9 cellular contexts compared by ENCODE assay signal in genomic region chr9:118515947-118516346, GRCh38.
"Had no signal": no experiment of that assay in that cellular context is flagged by ENCODE, and none has a peak within 500 bp of the region (broad histone marks: within the 10 kb centered on the region; RNA-seq: fewer than 3 reads in every experiment).

No MANE protein-coding gene starts in this region.

- H3K36me3 ChIP-seq: HAP-1 had no signal

- H3K36me3 Mint-ChIP-seq: IgD-negative memory B cell had no signal

- H3K4me1 ChIP-seq: HAP-1 had no signal

- H2AFZ ChIP-seq: GM23248 had no signal

- H3K4me3 Mint-ChIP-seq: HFFc6, IgD-negative memory B cell had no signal

- ATAC-seq: HCT116, HepG2 had no signal

- H3K27me3 Mint-ChIP-seq: IgD-negative memory B cell had no signal

- H3K27ac ChIP-seq: GM23248, HL-60 had no signal

- H3K4me1 Mint-ChIP-seq: IgD-negative memory B cell had no signal

- H3K27ac Mint-ChIP-seq: HFFc6, IgD-negative memory B cell had no signal

- H3K9me3 ChIP-seq: HAP-1 had no signal

- H3K4me3 ChIP-seq: GM23248, HAP-1 had no signal

- H3K9me3 Mint-ChIP-seq: HFFc6 had no signal

- DNase-seq: GM23248, GOT3, H7, HFFc6 had no signal

- H3K9ac ChIP-seq: GM23248 had no signal
